Comparison of ENCODE assay signal across 22 cellular contexts in the genomic region with DNA sequence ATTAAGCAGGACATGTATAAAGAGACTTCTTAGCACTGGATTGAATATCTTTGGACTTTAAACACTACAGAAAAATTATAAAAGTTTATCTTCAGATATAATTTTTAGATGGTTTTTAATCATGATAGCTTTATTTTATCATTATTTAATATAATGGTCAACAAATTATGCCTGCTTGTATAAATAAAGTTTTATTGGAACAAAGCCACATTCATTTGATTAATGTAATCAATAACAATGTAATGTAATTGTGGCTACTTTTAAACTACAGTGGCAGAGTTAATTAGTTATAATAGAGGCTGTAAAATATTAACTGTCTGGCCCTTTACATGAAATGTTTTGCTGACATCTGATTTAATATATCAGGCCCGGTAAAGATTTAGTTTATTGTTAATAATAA.
"Had no signal": no experiment of that assay in that cellular context is flagged by ENCODE, and none has a peak within 500 bp of the region (broad histone marks: within the 10 kb centered on the region; RNA-seq: fewer than 3 reads in every experiment).

No MANE protein-coding gene starts in this region.

- DNase-seq: dermis blood vessel endothelial cell; dorsolateral prefrontal cortex; effector CD4-positive, alpha-beta T cell; effector memory CD4-positive, alpha-beta T cell; foreskin keratinocyte; heart left ventricle; hypothalamus; left cardiac atrium; left lung; left ventricle myocardium superior; lower lobe of right lung; mesenchymal stem cell; mucosa of descending colon; naive B cell had no signal

- H3K4me2 ChIP-seq: hepatocyte had no signal

- FAIRE-seq: colon, endothelial cell of umbilical vein, frontal cortex, islet of Langerhans, keratinocyte had no signal

- H2AFZ ChIP-seq: hepatocyte had no signal

- H3K36me3 ChIP-seq: esophagus muscularis mucosa, heart left ventricle, left lung, lower lobe of right lung had no signal

- ATAC-seq: foreskin keratinocyte, heart left ventricle, left cardiac atrium, left lung, left ventricle myocardium superior, lower lobe of right lung, mucosa of descending colon had no signal

- H3K4me3 ChIP-seq: coronary artery, dorsolateral prefrontal cortex, esophagus muscularis mucosa, heart left ventricle, hepatocyte, left lung, lower lobe of right lung, mucosa of descending colon had no signal

- H3K27me3 ChIP-seq: dorsolateral prefrontal cortex, esophagus muscularis mucosa, foreskin keratinocyte, heart left ventricle, hepatocyte, left lung had no signal

- H3K27ac ChIP-seq: coronary artery, dorsolateral prefrontal cortex, esophagus muscularis mucosa, foreskin keratinocyte, heart left ventricle, hepatocyte, left lung, lower lobe of right lung had no signal

- H3K9me3 ChIP-seq: esophagus muscularis mucosa, left lung, lower lobe of right lung, mucosa of descending colon had no signal
